Comparison of ENCODE assay signal across 26 cellular contexts in genomic region chr2:172373761-172374160, GRCh38. TPM values are rescaled to one million over a fixed set of nuclear protein-coding genes. Genes with fewer than 3 reads are reported as not detected.
A peak's percentile ranks its signal among the peaks of the same experiment; 100 is the strongest.
DNase-seq lines count a peak whose midpoint lies in the region; ATAC-seq, FAIRE-seq and TF ChIP-seq lines count a peak whose summit lies in the region.
"Had no signal": no experiment of that assay in that cellular context is flagged by ENCODE, and none has a peak within 500 bp of the region (broad histone marks: within the 10 kb centered on the region; RNA-seq: fewer than 3 reads in every experiment).

No MANE protein-coding gene starts in this region.

- H3K4me3 ChIP-seq in GM23248: no peak overlapping the region
- H3K4me3 ChIP-seq in PC-3 (ENCODE audit: low read length): no peak overlapping the region
- no peak overlapping the region for H3K4me3 ChIP-seq in pancreas
- no peak overlapping the region for H3K4me3 ChIP-seq in lower leg skin (ENCODE audit: low read depth, poor library complexity, severe bottlenecking)
- H3K4me3 ChIP-seq: dorsolateral prefrontal cortex, gastroesophageal sphincter, transverse colon had no signal

- H3K36me3 ChIP-seq in GM23248 (ENCODE audit: low read depth) (no peaks in the 10 kb centered on the region), PC-3 (ENCODE audit: low read depth, low read length) (no peaks in the 10 kb centered on the region), pancreas (no peaks in the 10 kb centered on the region)
- H3K36me3 ChIP-seq: gastroesophageal sphincter, transverse colon had no signal

- H2AFZ ChIP-seq in GM23248: no peak overlapping the region
- no peak overlapping the region for H2AFZ ChIP-seq in PC-3 (ENCODE audit: low read length)

- no peaks in the 10 kb centered on the region for H3K9me2 ChIP-seq in GM23248 (ENCODE audit: insufficient read depth)
- no peaks in the 10 kb centered on the region for H3K9me2 ChIP-seq in PC-3 (replicated peaks; ENCODE audit: low read length)

- no peaks in the 10 kb centered on the region for H3K79me2 ChIP-seq in GM23248 (ENCODE audit: insufficient read depth)
- H3K79me2 ChIP-seq in PC-3 (ENCODE audit: low read length): no peaks in the 10 kb centered on the region

- WGBS in GM23248 (ENCODE audit: low coverage in 1 of 2, low lambda C conversion rate in 2 of 2, missing lambda C conversion rate in 2 of 2), 2 experiments: 35% methylated on average over 3 of the region's 3 CpGs
- 62 to 74% methylated on average over 3 of the region's 3 CpGs for WGBS in pancreas, 2 donors
- 41 to 44% methylated on average over 3 of the region's 3 CpGs for WGBS in lower leg skin, 2 donors

- H3K9me3 ChIP-seq in GM23248 (ENCODE audit: low read depth) (no peaks in the 10 kb centered on the region), PC-3 (ENCODE audit: low read length) (no peaks in the 10 kb centered on the region), pancreas (no peaks in the 10 kb centered on the region)

- no peak overlapping the region for H3K27ac Mint-ChIP-seq in immature natural killer cell
- H3K27ac Mint-ChIP-seq: activated CD4-positive, alpha-beta T cell treated with anti-CD3 and anti-CD28 coated beads for 36 hours; activated naive CD4-positive, alpha-beta T cell treated with anti-CD3 and anti-CD28 coated beads for 36 hours had no signal

- POLR2A ChIA-PET in PC-3 (lab: Charles Lee; ENCODE audit: unreplicated experiment): no interaction called here

- H3K27me3 Mint-ChIP-seq in immature natural killer cell (ENCODE audit: low read depth in 3 of 3): peaks cover 1 to 5% (median 2%) of the 10 kb centered on the region in 3 donors
- H3K27me3 Mint-ChIP-seq: activated CD4-positive, alpha-beta T cell treated with anti-CD3 and anti-CD28 coated beads for 36 hours had no signal

- TF ChIP-seq CTCF in PC-3 (conservative IDR thresholded peaks at IDR 0.05; ENCODE audit: low read depth, low read length): no peak
- no peak for TF ChIP-seq CTCF in pancreas (IDR thresholded peaks at IDR 0.05)
- no peak for TF ChIP-seq CTCF in lower leg skin (IDR thresholded peaks at IDR 0.05)

- H3K9ac ChIP-seq in GM23248: no peak overlapping the region
- no peak overlapping the region for H3K9ac ChIP-seq in PC-3 (ENCODE audit: low read length)

- FAIRE-seq in pancreas (lab: Jason Lieb, UNC): no peak

- H3K27me3 ChIP-seq in GM23248 (replicated peaks; ENCODE audit: insufficient read depth) (no peaks in the 10 kb centered on the region), PC-3 (ENCODE audit: low read length) (no peaks in the 10 kb centered on the region), pancreas (no peaks in the 10 kb centered on the region)
- H3K27me3 ChIP-seq: gastroesophageal sphincter, transverse colon had no signal

- CTCF ChIA-PET in PC-3 (lab: Charles Lee): no interaction called here

- ATAC-seq in PC-3 (peak; percentile 22; the same call in 1 of the 2 replicates), esophagus mucosa (peak; percentile 39), pancreas (no peak), HG03280 (IDR thresholded peaks at IDR 0.05; ENCODE audit: unreplicated experiment) (no peak)
- ATAC-seq: activated CD4-positive, alpha-beta T cell treated with anti-CD3 and anti-CD28 coated beads for 36 hours; gastroesophageal sphincter had no signal

- no TSS peak for BruUV-seq in PC-3 (replicated peaks; lab: Mats Ljungman, UMichigan)

- no peaks in the 10 kb centered on the region for H3K4me1 Mint-ChIP-seq in immature natural killer cell
- H3K4me1 Mint-ChIP-seq: activated CD4-positive, alpha-beta T cell treated with anti-CD3 and anti-CD28 coated beads for 36 hours had no signal

- no peaks in the 10 kb centered on the region for H4K20me1 ChIP-seq in GM23248 (ENCODE audit: insufficient read depth)
- no peaks in the 10 kb centered on the region for H4K20me1 ChIP-seq in PC-3 (ENCODE audit: low read length)

- in situ Hi-C loops in GM23248 (cut with MboI): no loop called here

- H3K27ac ChIP-seq in GM23248 (no peak overlapping the region), PC-3 (ENCODE audit: low read length) (no peak overlapping the region), pancreas (peak overlapping the region; percentile 68 to 90 (median 80))
- H3K27ac ChIP-seq: dorsolateral prefrontal cortex, gastroesophageal sphincter, transverse colon had no signal

- no peak overlapping the region for H3K4me2 ChIP-seq in GM23248 (ENCODE audit: unreplicated experiment)
- no peak overlapping the region for H3K4me2 ChIP-seq in PC-3 (ENCODE audit: low read length)

- no peak overlapping the region for H3K4me3 Mint-ChIP-seq in immature natural killer cell
- H3K4me3 Mint-ChIP-seq: activated CD4-positive, alpha-beta T cell treated with anti-CD3 and anti-CD28 coated beads for 36 hours; activated naive CD4-positive, alpha-beta T cell treated with anti-CD3 and anti-CD28 coated beads for 36 hours had no signal

- H3F3A ChIP-seq in GM23248 (ENCODE audit: insufficient read depth) (no peaks in the 10 kb centered on the region), PC-3 (ENCODE audit: low read length, unreplicated experiment) (no peaks in the 10 kb centered on the region)

- DNase-seq in GM23248: peak; percentile 20
- peak; percentile 31 for DNase-seq in PC-3
- no peak for DNase-seq in pancreas
- DNase-seq in D341Med (ENCODE audit: low spot score): no peak
- no peak for DNase-seq in immature natural killer cell
- DNase-seq in lower leg skin (ENCODE audit: low spot score in 2 of 2): no peak
- DNase-seq: activated CD4-positive, alpha-beta T cell treated with anti-CD3 and anti-CD28 coated beads for 36 hours; activated CD8-positive, alpha-beta memory T cell treated with anti-CD3 and anti-CD28 coated beads for 24 hours; activated naive CD4-positive, alpha-beta T cell treated with anti-CD3 and anti-CD28 coated beads for 36 hours; activated T-cell treated with anti-CD3 and anti-CD28 coated beads, Interleukin-2, amount 50 U/mL, for 48 hours; amygdala; caudate nucleus; dorsolateral prefrontal cortex; H7; hypothalamus; islet precursor cell; NCI-H1092 treated with DMSO at 0.1 percent for 48 hours; NCI-H2029 treated with DMSO at 0.1 percent for 48 hours; NCI-H82; occipital lobe; OCI-M1; SIG-M5; transverse colon had no signal

- intact Hi-C loops in PC-3 (cut with micrococcal nuclease): no loop called here
- intact Hi-C loops in pancreas (cut with DNase I): no loop called here
- intact Hi-C loops in lower leg skin (cut with DNase I; ENCODE audit: low total_unique reads): no loop called here

- no peaks in the 10 kb centered on the region for H3K9me3 Mint-ChIP-seq in immature natural killer cell

- H3K36me3 Mint-ChIP-seq in immature natural killer cell: peaks cover 0 to 5% (median 0%) of the 10 kb centered on the region in 3 donors

- TF ChIP-seq POLR2A in lower leg skin (IDR thresholded peaks at IDR 0.05): no peak

- no peaks in the 10 kb centered on the region for H3K4me1 ChIP-seq in GM23248 (ENCODE audit: insufficient read depth)
- no peaks in the 10 kb centered on the region for H3K4me1 ChIP-seq in PC-3 (ENCODE audit: insufficient read depth, low read length)
- peaks cover 26 to 39% (median 32%) of the 10 kb centered on the region in 3 donors for H3K4me1 ChIP-seq in pancreas
- H3K4me1 ChIP-seq: gastroesophageal sphincter had no signal

RNA-seq across cellular contexts. Expression of gene ITGA6, which starts 53.6 kb away (rescaled TPM):
- 45.4 and 47.7 TPM in 2 replicates for total RNA-seq in GM23248 (2014; rRNA removed; shearing (Covaris generic))
- polyA plus RNA-seq in GM23248 (2016; fragmentation: Nextera tagmentation; extraction: Ambion mirVana): 18.9 and 20.3 TPM in 2 replicates
- 181 and 204 TPM in 2 replicates for total RNA-seq in PC-3 (2014; rRNA removed)
- 65.2 TPM for total RNA-seq in esophagus mucosa
- total RNA-seq in pancreas: 10 to 100 TPM; 50.7 to 92.7 (median 58.3) TPM
- polyA plus RNA-seq in pancreas: 10 to 100 TPM; 14.7 to 23.8 TPM
- 10 to 100 TPM; 26.8 to 39.9 (median 34.0) TPM for polyA plus RNA-seq in immature natural killer cell
- 100 to 1,000 TPM in 3 of 4 donors, 10 to 100 TPM in 1; 93.3 to 153 (median 128) TPM for total RNA-seq in lower leg skin

Comparison
In these comparisons a context has a peak if more than half of its experiments do, and no peak if none do; other contexts are left out.
1. DNase-seq: peak in GM23248 (single experiment) and PC-3 (single experiment); none in pancreas (0 of 6), D341Med (single experiment), immature natural killer cell (0 of 3) and lower leg skin (0 of 2).
2. H3K27ac ChIP-seq: peak in pancreas (4 of 4); none in GM23248 (single experiment) and PC-3 (single experiment).
3. ATAC-seq: peak in PC-3 (single experiment) and esophagus mucosa (single experiment); none in pancreas (0 of 4) and HG03280 (single experiment).